Comparison of ENCODE assay signal across 17 cellular contexts in genomic region chr17:66135896-66136295, GRCh38.
"Had no signal": no experiment of that assay in that cellular context is flagged by ENCODE, and none has a peak within 500 bp of the region (broad histone marks: within the 10 kb centered on the region; RNA-seq: fewer than 3 reads in every experiment).

No MANE protein-coding gene starts in this region.

- H3K27ac ChIP-seq: esophagus squamous epithelium, lower lobe of right lung, psoas muscle, thyroid gland, vagina had no signal

- H3K36me3 Mint-ChIP-seq: stimulated activated effector memory CD8-positive, alpha-beta T cell treated with anti-CD3 and anti-CD28 coated beads, Interleukin-12 subunit alpha, Interleukin-12 subunit beta, amount 100 ng/mL, for 72 hours had no signal

- H3K9me3 ChIP-seq: esophagus squamous epithelium, lower lobe of right lung, psoas muscle, thyroid gland, vagina had no signal

- H3K4me1 Mint-ChIP-seq: neural crest cell; stimulated activated effector memory CD8-positive, alpha-beta T cell treated with anti-CD3 and anti-CD28 coated beads, Interleukin-12 subunit alpha, Interleukin-12 subunit beta, amount 100 ng/mL, for 72 hours had no signal

- DNase-seq: activated B cell treated with CpG ODN at 0.5 μM for 24 hours; activated CD4-positive, alpha-beta T cell treated with anti-CD3 and anti-CD28 coated beads for 48 hours; activated CD8-positive, alpha-beta memory T cell treated with anti-CD3 and anti-CD28 coated beads, Interleukin-2, amount 50 U/mL, for 48 hours; activated CD8-positive, alpha-beta T cell treated with anti-CD3 and anti-CD28 coated beads, Interleukin-2, amount 10 ng/mL, durations not matched to agents 7 days and 5 days; activated naive CD8-positive, alpha-beta T cell treated with anti-CD3 and anti-CD28 coated beads for 36 hours; activated T-cell treated with anti-CD3 and anti-CD28 coated beads, Interleukin-2, amount 50 U/mL, for 72 hours; aorta; cerebellar nuclear complex; effector CD8-positive, alpha-beta T cell; esophagus squamous epithelium; left colon; lower lobe of right lung; psoas muscle; thyroid gland had no signal

- H3K36me3 ChIP-seq: esophagus squamous epithelium, lower lobe of right lung, thyroid gland, vagina had no signal

- H3K27me3 Mint-ChIP-seq: activated B cell treated with CpG ODN at 0.5 μM for 24 hours; activated naive CD8-positive, alpha-beta T cell treated with anti-CD3 and anti-CD28 coated beads for 36 hours had no signal

- H3K27me3 ChIP-seq: esophagus squamous epithelium, thyroid gland, vagina had no signal

- H3K27ac Mint-ChIP-seq: activated B cell treated with CpG ODN at 0.5 μM for 24 hours; activated CD8-positive, alpha-beta T cell treated with anti-CD3 and anti-CD28 coated beads, Interleukin-2, amount 10 ng/mL, durations not matched to agents 7 days and 5 days; activated naive CD8-positive, alpha-beta T cell treated with anti-CD3 and anti-CD28 coated beads for 36 hours; activated T-cell treated with anti-CD3 and anti-CD28 coated beads, Interleukin-2, amount 50 U/mL, for 72 hours; stimulated activated effector memory CD8-positive, alpha-beta T cell treated with anti-CD3 and anti-CD28 coated beads, Interleukin-12 subunit alpha, Interleukin-12 subunit beta, amount 100 ng/mL, for 72 hours had no signal

- H3K4me3 ChIP-seq: esophagus squamous epithelium, lower lobe of right lung, psoas muscle, thyroid gland, vagina had no signal

- H3K4me3 Mint-ChIP-seq: activated B cell treated with CpG ODN at 0.5 μM for 24 hours; activated CD8-positive, alpha-beta T cell treated with anti-CD3 and anti-CD28 coated beads, Interleukin-2, amount 10 ng/mL, durations not matched to agents 7 days and 5 days; activated naive CD8-positive, alpha-beta T cell treated with anti-CD3 and anti-CD28 coated beads for 36 hours; activated T-cell treated with anti-CD3 and anti-CD28 coated beads, Interleukin-2, amount 50 U/mL, for 72 hours; neural crest cell; stimulated activated effector memory CD8-positive, alpha-beta T cell treated with anti-CD3 and anti-CD28 coated beads, Interleukin-12 subunit alpha, Interleukin-12 subunit beta, amount 100 ng/mL, for 72 hours had no signal

- H3K4me1 ChIP-seq: esophagus squamous epithelium, lower lobe of right lung, psoas muscle, thyroid gland, vagina had no signal
